In the genomic region with DNA sequence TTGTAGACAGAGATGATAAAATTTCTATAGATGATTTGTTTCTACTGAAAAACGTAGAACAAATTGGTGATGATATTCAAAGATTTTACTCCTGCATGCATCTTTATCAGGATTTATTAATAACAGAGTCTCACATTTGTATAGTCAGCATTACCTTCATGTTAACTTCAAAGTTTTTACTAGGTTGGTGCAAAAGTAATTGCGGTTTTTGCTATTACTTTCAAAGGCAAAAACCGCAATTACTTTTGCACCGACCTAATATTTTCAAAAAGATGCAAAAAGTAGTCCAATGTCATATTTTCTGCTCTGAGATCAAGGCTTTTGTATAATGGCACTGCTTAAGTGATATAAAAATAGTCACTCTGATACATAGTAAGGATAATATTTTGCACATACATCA, we compare ENCODE assay signal across 34 cellular contexts.
DNase-seq lines count a peak whose midpoint lies in the region; ATAC-seq, FAIRE-seq and TF ChIP-seq lines count a peak whose summit lies in the region.
"Had no signal": no experiment of that assay in that cellular context is flagged by ENCODE, and none has a peak within 500 bp of the region (broad histone marks: within the 10 kb centered on the region; RNA-seq: fewer than 3 reads in every experiment).

No MANE protein-coding gene starts in this region.

- TF ChIP-seq POLR2A in HepG2 (IDR thresholded peaks at IDR 0.05; ENCODE audit: insufficient read depth in 1 of 2, low read depth in 2 of 2, low read length in 2 of 2) (no peak), right lobe of liver (IDR thresholded peaks at IDR 0.05) (no peak), GM12878 (IDR thresholded peaks at IDR 0.05; ENCODE audit: low read depth, low read length) (no peak), prostate gland (IDR thresholded peaks at IDR 0.05) (no peak)

- BruUV-seq in HepG2 (replicated peaks; lab: Mats Ljungman, UMichigan) (no TSS peak), GM12878 (replicated peaks; lab: Mats Ljungman, UMichigan) (no TSS peak)

- H3K27ac ChIP-seq in HepG2 (ENCODE audit: extremely low read length, insufficient read depth, low read length) (no peak overlapping the region), right lobe of liver (no peak overlapping the region), GM12878 (ENCODE audit: control insufficient read depth, insufficient read depth) (no peak overlapping the region), prostate gland (no peak overlapping the region)
- H3K27ac ChIP-seq: 22Rv1; A549; BLaER1; BLaER1 treated with 17β-estradiol and CSF1 and Interleukin-3, amounts not matched to agents 10 nM and 100 nM; C4-2B had no signal

- H3K4me3 ChIP-seq in HepG2 (replicated peaks in 1 of 3; ENCODE audit: insufficient read depth in 1 of 3, low read depth in 2 of 3, low read length in 3 of 3) (no peak overlapping the region), right lobe of liver (no peak overlapping the region), GM12878 (no peak overlapping the region), prostate gland (no peak overlapping the region)
- H3K4me3 ChIP-seq: A549; BLaER1; BLaER1 treated with 17β-estradiol and CSF1 and Interleukin-3, amounts not matched to agents 10 nM and 100 nM had no signal

- 15% methylated on average over 4 of the region's 4 CpGs for WGBS in HepG2 (ENCODE audit: low lambda C conversion rate)
- WGBS in right lobe of liver (ENCODE audit: insufficient coverage, low coverage, low lambda C conversion rate, missing lambda C conversion rate) = 47% methylated on average over 4 of the region's 4 CpGs
- 23% methylated on average over 4 of the region's 4 CpGs for WGBS in GM12878 (ENCODE audit: insufficient coverage, insufficient replicate concordance, low lambda C conversion rate, missing lambda C conversion rate)
- 94% methylated on average over 4 of the region's 4 CpGs for WGBS in prostate gland

- CTCF ChIA-PET in HepG2 (lab: Yijun Ruan, JAX; ENCODE audit: low intra/inter-chr PET ratio, low total read pairs) (no interaction called here), HEK293T (lab: Yijun Ruan, JAX) (no interaction called here), GM12878 (lab: Yijun Ruan, JAX) (no interaction called here)

- in situ Hi-C loops in HepG2 (cut with HindIII; ENCODE audit: extremely low pct_ligation_motif_present, low pct_unique_long_range_greater_than_20kb) (no loop called here), GM12878 (cut with MboI) (no loop called here)

- H3K27me3 ChIP-seq in HepG2 (ENCODE audit: control insufficient read depth in 1 of 2, insufficient read depth in 2 of 2, low read length in 2 of 2) (no peaks in the 10 kb centered on the region), right lobe of liver (no peaks in the 10 kb centered on the region), GM12878 (replicated peaks in 1 of 2; ENCODE audit: control insufficient read depth in 2 of 2, insufficient read depth in 2 of 2, low read length in 1 of 2) (no peaks in the 10 kb centered on the region), prostate gland (replicated peaks; ENCODE audit: insufficient read depth) (no peaks in the 10 kb centered on the region)
- H3K27me3 ChIP-seq: BE2C; BLaER1; BLaER1 treated with 17β-estradiol and CSF1 and Interleukin-3, amounts not matched to agents 10 nM and 100 nM had no signal

- DNase-seq in HepG2 (ENCODE audit: low spot score) (no peak), right lobe of liver (no peak), HEK293T (ENCODE audit: extremely low spot score) (no peak), GM12878 (ENCODE audit: low read depth, low spot score) (no peak), prostate gland (ENCODE audit: low spot score) (no peak)
- DNase-seq: 8988T; ACHN; AML-193; BE2C; C1 segment of cervical spinal cord; Caco-2; Calu3; CD4-positive, alpha-beta memory T cell; CD4-positive, alpha-beta T cell; CD4-positive, CD25-positive, alpha-beta regulatory T cell; CD8-positive, alpha-beta memory T cell; CD8-positive, alpha-beta T cell; COR-L47; DMS 273 treated with DMSO at 0.1 percent for 48 hours; DMS153; DMS53; DMS79; DMS79 treated with DMSO at 0.1 percent for 48 hours; DND-41; EL had no signal

- H2AFZ ChIP-seq in HepG2 (ENCODE audit: low read length) (no peak overlapping the region), GM12878 (ENCODE audit: control insufficient read depth, low read depth, low read length) (no peak overlapping the region)

- H3K4me2 ChIP-seq in HepG2 (ENCODE audit: low read depth, low read length) (no peak overlapping the region), GM12878 (ENCODE audit: control insufficient read depth, insufficient read depth) (no peak overlapping the region)
- H3K4me2 ChIP-seq: A549; BLaER1; BLaER1 treated with 17β-estradiol and CSF1 and Interleukin-3, amounts not matched to agents 10 nM and 100 nM had no signal

- H4K20me1 ChIP-seq in HepG2 (ENCODE audit: insufficient read depth, low read length) (no peaks in the 10 kb centered on the region), GM12878 (ENCODE audit: control insufficient read depth, insufficient read depth) (no peaks in the 10 kb centered on the region)
- H4K20me1 ChIP-seq: BLaER1; BLaER1 treated with 17β-estradiol and CSF1 and Interleukin-3, amounts not matched to agents 10 nM and 100 nM had no signal

- no peak for ATAC-seq in HepG2
- ATAC-seq in right lobe of liver = no peak
- ATAC-seq in GM12878 = no peak
- no peak for ATAC-seq in HG03039 (IDR thresholded peaks at IDR 0.05; ENCODE audit: unreplicated experiment)
- no peak for ATAC-seq in HG03354 (IDR thresholded peaks at IDR 0.05; ENCODE audit: poor library complexity, severe bottlenecking, unreplicated experiment)
- ATAC-seq: A549; CD8-positive, alpha-beta T cell had no signal

- TF ChIP-seq EP300 in HepG2 (IDR thresholded peaks at IDR 0.05; ENCODE audit: low read depth in 2 of 2, low read length in 2 of 2) (no peak), HepG2 (CRISPR knock-in tag; IDR thresholded peaks at IDR 0.05; ENCODE audit: borderline replicate concordance) (no peak), GM12878 (IDR thresholded peaks at IDR 0.05; ENCODE audit: borderline replicate concordance in 1 of 2, control insufficient read depth in 1 of 2, low read depth in 2 of 2, low read length in 2 of 2) (no peak)

- intact Hi-C loops in HepG2 (cut with micrococcal nuclease; ENCODE audit: unreplicated experiment) = no loop called here
- intact Hi-C loops in right lobe of liver (cut with DNase I) = no loop called here
- intact Hi-C loops in GM12878 (cut with micrococcal nuclease; ENCODE audit: unreplicated experiment) = no loop called here
- intact Hi-C loops in prostate gland (cut with DNase I) = no loop called here

- POLR2A ChIA-PET in HepG2 (lab: Yijun Ruan, JAX) = no interaction called here
- POLR2A ChIA-PET in HEK293T (lab: Yijun Ruan, JAX) = no interaction called here
- POLR2A ChIA-PET in GM12878 (lab: Charles Lee) = no interaction called here

- no peak for FAIRE-seq in HepG2 (lab: Jason Lieb, UNC)
- no peak for FAIRE-seq in GM12878 (lab: Jason Lieb, UNC)
- FAIRE-seq in colon (lab: Jason Lieb, UNC) = peak; percentile 24
- FAIRE-seq: A204.1, A549 had no signal

- H3K9ac ChIP-seq in HepG2 (ENCODE audit: insufficient read depth, low read depth, low read length) (no peak overlapping the region), GM12878 (ENCODE audit: control insufficient read depth, insufficient read depth, low read length) (no peak overlapping the region)
- H3K9ac ChIP-seq: BLaER1; BLaER1 treated with 17β-estradiol and CSF1 and Interleukin-3, amounts not matched to agents 10 nM and 100 nM had no signal

- RAD21 ChIA-PET in GM12878 (lab: Charles Lee; ENCODE audit: unreplicated experiment) = no interaction called here

- H3K4me1 ChIP-seq in HepG2 (ENCODE audit: insufficient read depth, low read length) (no peaks in the 10 kb centered on the region), right lobe of liver (no peaks in the 10 kb centered on the region), GM12878 (ENCODE audit: control insufficient read depth, insufficient read depth, low read length) (no peaks in the 10 kb centered on the region), prostate gland (replicated peaks) (no peaks in the 10 kb centered on the region)
- H3K4me1 ChIP-seq: A549; BE2C; BLaER1; BLaER1 treated with 17β-estradiol and CSF1 and Interleukin-3, amounts not matched to agents 10 nM and 100 nM; Caco-2 had no signal

- H3K36me3 ChIP-seq in HepG2 (replicated peaks in 1 of 2; ENCODE audit: control insufficient read depth in 1 of 2, insufficient read depth in 2 of 2, low read length in 2 of 2) (no peaks in the 10 kb centered on the region), right lobe of liver (no peaks in the 10 kb centered on the region), GM12878 (ENCODE audit: control insufficient read depth in 2 of 2, insufficient read depth in 2 of 2, low read length in 1 of 2) (no peaks in the 10 kb centered on the region), prostate gland (no peaks in the 10 kb centered on the region)
- H3K36me3 ChIP-seq: BE2C; BLaER1; BLaER1 treated with 17β-estradiol and CSF1 and Interleukin-3, amounts not matched to agents 10 nM and 100 nM had no signal

- SMC1A ChIA-PET in GM12878 (lab: Charles Lee; ENCODE audit: uncharacterized antibody, unreplicated experiment) = no interaction called here

- TF ChIP-seq CTCF in HepG2 (CRISPR knock-in tag; IDR thresholded peaks at IDR 0.05) (no peak), right lobe of liver (IDR thresholded peaks at IDR 0.05) (no peak), GM12878 (IDR thresholded peaks at IDR 0.05 in 2 of 3, conservative IDR thresholded peaks at IDR 0.05 in 1 of 3; ENCODE audit: control insufficient read depth in 2 of 3, extremely low read depth in 1 of 3, insufficient read depth in 1 of 3, low read depth in 3 of 3, low read length in 3 of 3) (no peak), prostate gland (IDR thresholded peaks at IDR 0.05) (no peak)

- H3K79me2 ChIP-seq in HepG2 (ENCODE audit: insufficient read depth, low read length) (no peaks in the 10 kb centered on the region), GM12878 (ENCODE audit: control insufficient read depth, insufficient read depth, low read length) (no peaks in the 10 kb centered on the region)

- H3K9me3 ChIP-seq in HepG2 (ENCODE audit: low read length) (no peaks in the 10 kb centered on the region), right lobe of liver (no peaks in the 10 kb centered on the region), GM12878 (replicated peaks; ENCODE audit: control insufficient read depth, insufficient read depth, low read length) (no peaks in the 10 kb centered on the region), prostate gland (no peaks in the 10 kb centered on the region)
- H3K9me3 ChIP-seq: A549, BE2C, BLaER1, Caco-2 had no signal

- TF ChIP-seq RAD21 in HepG2 (CRISPR knock-in tag; IDR thresholded peaks at IDR 0.05) (no peak), GM12878 (IDR thresholded peaks at IDR 0.05; ENCODE audit: insufficient read depth, low read depth, low read length) (no peak)

TF ChIP-seq in HEK293T, 16 proteins besides CTCF, POLR2A, EP300 and RAD21 (continues in another document):
- TF ChIP-seq FOXK2 (IDR thresholded peaks at IDR 0.05) (no peak), LEF1 (IDR thresholded peaks at IDR 0.05; ENCODE audit: borderline replicate concordance) (no peak), FOXA1 (IDR thresholded peaks at IDR 0.05) (no peak), L3MBTL2 (conservative IDR thresholded peaks at IDR 0.05) (no peak)
